Comparison of ENCODE assay signal across 8 cellular contexts in genomic region chr17:38798614-38799500, GRCh38. TPM values are rescaled to one million over a fixed set of nuclear protein-coding genes. Genes with fewer than 3 reads are reported as not detected.
DNase-seq lines count a peak whose midpoint lies in the region; ATAC-seq and TF ChIP-seq lines count a peak whose summit lies in the region.

No MANE protein-coding gene starts in this region.

- in situ Hi-C loops in G401 (cut with HindIII; ENCODE audit: low sequenced_read_pairs), result no loop called here

- H3K79me2 ChIP-seq in KMS-11 (ENCODE audit: insufficient read depth, low read depth), result peaks cover 47% of the 10 kb centered on the region

- DNase-seq in G401 (ENCODE audit: low spot score) (peak; percentile 52), cerebellum (ENCODE audit: low spot score) (peak; percentile 52), left lobe of liver (ENCODE audit: low spot score) (no peak)
- DNase-seq in stimulated activated CD4-positive, alpha-beta T cell treated with anti-CD3 and anti-CD28 coated beads, Interleukin-2, amount 100 ng/mL, for 4 hours (ENCODE audit: low read depth), result peak; percentile 13

- H3K27me3 ChIP-seq in KMS-11 (ENCODE audit: insufficient read depth, low read depth), result no peaks in the 10 kb centered on the region

- H3K4me3 ChIP-seq in KMS-11 (IDR thresholded peaks at IDR 0.05; ENCODE audit: insufficient read depth, low read depth, low read length) (no peak overlapping the region), WI38 (ENCODE audit: low read depth, low read length) (peak overlapping the region; percentile 77)

- H3K4me2 ChIP-seq in KMS-11, result peak overlapping the region; percentile 82

- peak overlapping the region; percentile 64 for H3K27ac ChIP-seq in KMS-11

- H2AFZ ChIP-seq in KMS-11 (ENCODE audit: low read depth), result peak overlapping the region; percentile 62

- ATAC-seq in GM21723 (IDR thresholded peaks at IDR 0.05; ENCODE audit: unreplicated experiment) (peak; percentile 37), left lobe of liver (peak; percentile 29), GM18858 (IDR thresholded peaks at IDR 0.05; ENCODE audit: unreplicated experiment) (no peak)

- H4K20me1 ChIP-seq in KMS-11 (ENCODE audit: insufficient read depth), result no peaks in the 10 kb centered on the region

- peaks cover 44% of the 10 kb centered on the region for H3K4me1 ChIP-seq in KMS-11 (ENCODE audit: low read depth, poor library complexity, severe bottlenecking)

- TF ChIP-seq CTCF in KMS-11 (conservative IDR thresholded peaks at IDR 0.05; ENCODE audit: low read depth, low read length), result no peak
- no peak for TF ChIP-seq CTCF in WI38 (IDR thresholded peaks at IDR 0.05; ENCODE audit: low read depth, low read length)

- no peaks in the 10 kb centered on the region; the same call in 1 of the 2 replicates for H3K36me3 ChIP-seq in KMS-11 (ENCODE audit: insufficient read depth)

- H3K9ac ChIP-seq in KMS-11, result peak overlapping the region; percentile 70

RNA-seq across cellular contexts. Expression of gene PIP4K2B, which starts 0.5 kb away (rescaled TPM):
- 46.2 and 49.8 TPM in 2 replicates for total RNA-seq in G401 (2014; rRNA removed; shearing (Covaris generic))
- total RNA-seq in cerebellum (131 TPM), left lobe of liver (19.8 TPM)

RNA-seq across cellular contexts. Expression of gene CWC25, which starts 26.3 kb away (rescaled TPM):
- 11.2 and 19.9 TPM in 2 replicates for total RNA-seq in G401 (2014; rRNA removed; shearing (Covaris generic))
- total RNA-seq in cerebellum, result 6.9 TPM
- 11.2 TPM for total RNA-seq in left lobe of liver

RNA-seq across cellular contexts. Expression of gene PSMB3, which starts 46.3 kb away (rescaled TPM):
- 277 and 414 TPM in 2 replicates for total RNA-seq in G401 (2014; rRNA removed; shearing (Covaris generic))
- total RNA-seq in cerebellum, result 73.9 TPM
- total RNA-seq in left lobe of liver, result 98.2 TPM

RNA-seq across cellular contexts. Expression of gene PCGF2, which starts 50.7 kb away (rescaled TPM):
- 5.5 and 12.5 TPM in 2 replicates for total RNA-seq in G401 (2014; rRNA removed; shearing (Covaris generic))
- 6.4 TPM for total RNA-seq in cerebellum
- total RNA-seq in left lobe of liver, result 4.4 TPM

RNA-seq across cellular contexts. Expression of gene RPL23, which starts 54.7 kb away (rescaled TPM):
- 1,883 and 2,158 TPM in 2 replicates for total RNA-seq in G401 (2014; rRNA removed; shearing (Covaris generic))
- total RNA-seq in cerebellum (723 TPM), left lobe of liver (371 TPM)
